17 cellular contexts compared by ENCODE assay signal in genomic region chr12:737117-737739, GRCh38. TPM values are rescaled to one million over a fixed set of nuclear protein-coding genes. Genes with fewer than 3 reads are reported as not detected.
A peak's percentile ranks its signal among the peaks of the same experiment; 100 is the strongest.
DNase-seq lines count a peak whose midpoint lies in the region; ATAC-seq and TF ChIP-seq lines count a peak whose summit lies in the region.
"Had no signal": no experiment of that assay in that cellular context is flagged by ENCODE, and none has a peak within 500 bp of the region (broad histone marks: within the 10 kb centered on the region; RNA-seq: fewer than 3 reads in every experiment).

No MANE protein-coding gene starts in this region.

- 22% methylated on average over 10 of the region's 10 CpGs for WGBS in right cardiac atrium

- H3K27me3 ChIP-seq in PC-3 (ENCODE audit: low read length) (no peaks in the 10 kb centered on the region), right cardiac atrium (ENCODE audit: control insufficient read depth, insufficient read depth) (no peaks in the 10 kb centered on the region), subcutaneous abdominal adipose tissue (ENCODE audit: control insufficient read depth in 5 of 5, insufficient read depth in 4 of 5, low read length in 5 of 5) (no peaks in the 10 kb centered on the region), brain microvascular endothelial cell (replicated peaks) (no peaks in the 10 kb centered on the region)
- no peaks in the 10 kb centered on the region for H3K27me3 ChIP-seq in CD8-positive, alpha-beta memory T cell (ENCODE audit: insufficient read depth, low read length, poor library complexity, severe bottlenecking)
- H3K27me3 ChIP-seq: MG63 had no signal

- intact Hi-C loops in PC-3 (cut with micrococcal nuclease), result no loop called here
- intact Hi-C loops in right cardiac atrium (cut with DNase I), result no loop called here

- H3K79me2 ChIP-seq in PC-3 (ENCODE audit: low read length), result no peaks in the 10 kb centered on the region

- 0 out of 2 replicates have a peak overlapping the region, but pooled peaks have one; percentile 22 for H2AFZ ChIP-seq in PC-3 (ENCODE audit: low read length)

- H3F3A ChIP-seq in PC-3 (ENCODE audit: low read length, unreplicated experiment), result no peaks in the 10 kb centered on the region

- H3K27ac ChIP-seq in PC-3 (ENCODE audit: low read length) (no peak overlapping the region), right cardiac atrium (ENCODE audit: low read length) (peak overlapping the region; percentile 37), subcutaneous abdominal adipose tissue (ENCODE audit: low read depth, low read length) (peak overlapping the region; percentile 61), brain microvascular endothelial cell (no peak overlapping the region)
- H3K27ac ChIP-seq in CD8-positive, alpha-beta memory T cell (ENCODE audit: low read depth, low read length), result no peak overlapping the region

- no peak overlapping the region for H3K4me3 ChIP-seq in PC-3 (ENCODE audit: low read length)
- peak overlapping the region; percentile 9 for H3K4me3 ChIP-seq in right cardiac atrium (ENCODE audit: low read length)
- no peak overlapping the region for H3K4me3 ChIP-seq in subcutaneous abdominal adipose tissue (ENCODE audit: low read depth in 1 of 5, low read length in 5 of 5)
- no peak overlapping the region for H3K4me3 ChIP-seq in brain microvascular endothelial cell (ENCODE audit: low read depth, low read length)
- no peak overlapping the region for H3K4me3 ChIP-seq in CD8-positive, alpha-beta memory T cell (ENCODE audit: low read length)
- H3K4me3 ChIP-seq: MG63 had no signal

- no peaks in the 10 kb centered on the region for H3K4me1 Mint-ChIP-seq in CD8-positive, alpha-beta memory T cell

- H3K9me2 ChIP-seq in PC-3 (replicated peaks; ENCODE audit: low read length), result no peaks in the 10 kb centered on the region

- peak overlapping the region in 1 of 8 donors; percentile 50 for H3K27ac Mint-ChIP-seq in CD8-positive, alpha-beta memory T cell

- H4K20me1 ChIP-seq in PC-3 (ENCODE audit: low read length), result no peaks in the 10 kb centered on the region

- no peak overlapping the region for H3K4me3 Mint-ChIP-seq in CD8-positive, alpha-beta memory T cell
- H3K4me3 Mint-ChIP-seq: CD4-positive, CD25-positive, alpha-beta regulatory T cell had no signal

- no peak overlapping the region for H3K4me2 ChIP-seq in PC-3 (ENCODE audit: low read length)

- no peaks in the 10 kb centered on the region for H3K36me3 Mint-ChIP-seq in CD8-positive, alpha-beta memory T cell
- H3K36me3 Mint-ChIP-seq: CD4-positive, CD25-positive, alpha-beta regulatory T cell had no signal

- no peak overlapping the region for H3K9ac ChIP-seq in PC-3 (ENCODE audit: low read length)
- no peak overlapping the region for H3K9ac ChIP-seq in subcutaneous abdominal adipose tissue (ENCODE audit: low read length in 5 of 5)

- ATAC-seq in PC-3, result no peak
- peak; percentile 29 for ATAC-seq in esophagus mucosa
- ATAC-seq in right cardiac atrium, result peak; percentile 86 to 91
- ATAC-seq in GM21723 (IDR thresholded peaks at IDR 0.05; ENCODE audit: unreplicated experiment), result no peak
- ATAC-seq: Panc1 had no signal

- in situ Hi-C loops in brain microvascular endothelial cell (cut with HindIII; ENCODE audit: low pct_ligation_motif_present, low sequenced_read_pairs), result no loop called here

- DNase-seq in PC-3 (no peak), right cardiac atrium (no peak), brain microvascular endothelial cell (no peak)
- no peak for DNase-seq in CD8-positive, alpha-beta memory T cell
- DNase-seq: ACHN; CD4-positive, CD25-positive, alpha-beta regulatory T cell; H7; KBM-7; MG63; NCI-H1105; NCI-H1694 treated with DMSO at 0.1 percent for 48 hours; NCI-H446; SHP77 treated with DMSO at 0.1 percent for 48 hours had no signal

- CTCF ChIA-PET in PC-3 (lab: Charles Lee), result no interaction called here
- CTCF ChIA-PET in CD8-positive, alpha-beta memory T cell (lab: Charles Lee), result interaction anchor here (0.5 to 6.4 kb wide), 2 partner anchors 14 to 1045 kb away, joined by 3 to 35 read pairs; partner anchors contain the start of gene WNK1

- H3K4me1 ChIP-seq in PC-3 (ENCODE audit: insufficient read depth, low read length), result no peaks in the 10 kb centered on the region
- H3K4me1 ChIP-seq in right cardiac atrium (ENCODE audit: control insufficient read depth, insufficient read depth, low read length), result peaks cover 1% of the 10 kb centered on the region
- peaks cover 0 to 15% (median 0%) of the 10 kb centered on the region in 5 donors for H3K4me1 ChIP-seq in subcutaneous abdominal adipose tissue (ENCODE audit: control insufficient read depth in 5 of 5, insufficient read depth in 5 of 5, low read length in 5 of 5)
- H3K4me1 ChIP-seq in CD8-positive, alpha-beta memory T cell (ENCODE audit: insufficient read depth, low read length), result no peaks in the 10 kb centered on the region

- POLR2A ChIA-PET in PC-3 (lab: Charles Lee; ENCODE audit: unreplicated experiment), result no interaction called here
- POLR2A ChIA-PET in CD8-positive, alpha-beta memory T cell (lab: Charles Lee), result no interaction called here

- no peak for TF ChIP-seq CTCF in PC-3 (conservative IDR thresholded peaks at IDR 0.05; ENCODE audit: low read depth, low read length)
- TF ChIP-seq CTCF in brain microvascular endothelial cell (IDR thresholded peaks at IDR 0.05; ENCODE audit: low read depth, low read length, missing control alignments), result no peak

- H3K9me3 ChIP-seq in PC-3 (ENCODE audit: low read length) (no peaks in the 10 kb centered on the region), right cardiac atrium (ENCODE audit: control insufficient read depth, low read length) (no peaks in the 10 kb centered on the region), subcutaneous abdominal adipose tissue (ENCODE audit: control insufficient read depth in 5 of 5, low read length in 5 of 5) (no peaks in the 10 kb centered on the region)
- H3K9me3 ChIP-seq in CD8-positive, alpha-beta memory T cell (ENCODE audit: low read length), result no peaks in the 10 kb centered on the region
- H3K9me3 ChIP-seq: MG63 had no signal

- no peaks in the 10 kb centered on the region for H3K9me3 Mint-ChIP-seq in CD8-positive, alpha-beta memory T cell
- H3K9me3 Mint-ChIP-seq: CD4-positive, CD25-positive, alpha-beta regulatory T cell had no signal

- H3K36me3 ChIP-seq in PC-3 (ENCODE audit: low read depth, low read length), result no peaks in the 10 kb centered on the region
- no peaks in the 10 kb centered on the region for H3K36me3 ChIP-seq in subcutaneous abdominal adipose tissue (ENCODE audit: control insufficient read depth in 5 of 5, insufficient read depth in 5 of 5, low read length in 5 of 5)
- no peaks in the 10 kb centered on the region for H3K36me3 ChIP-seq in brain microvascular endothelial cell (replicated peaks)
- H3K36me3 ChIP-seq in CD8-positive, alpha-beta memory T cell (ENCODE audit: insufficient read depth, low read length), result no peaks in the 10 kb centered on the region
- H3K36me3 ChIP-seq: MG63 had no signal

- BruUV-seq in PC-3 (replicated peaks; lab: Mats Ljungman, UMichigan), result no TSS peak

- no peaks in the 10 kb centered on the region for H3K27me3 Mint-ChIP-seq in CD8-positive, alpha-beta memory T cell
- H3K27me3 Mint-ChIP-seq: CD4-positive, CD25-positive, alpha-beta regulatory T cell had no signal

RNA-seq across cellular contexts. Expression of gene WNK1, which starts 15.2 kb away (rescaled TPM):
- total RNA-seq in PC-3 (2014; rRNA removed) (44.5 and 69.3 TPM in 2 replicates), esophagus mucosa (157 TPM), right cardiac atrium (100 to 1,000 TPM; 204 to 319 (median 282) TPM)
- 88.2 TPM for polyA plus RNA-seq in right cardiac atrium
- total RNA-seq in CD8-positive, alpha-beta memory T cell, result 100 to 1,000 TPM; 174 to 176 TPM
- 47.4 TPM for polyA plus RNA-seq in CD8-positive, alpha-beta memory T cell

Comparison
In these comparisons a context has a peak if more than half of its experiments do, and no peak if none do; other contexts are left out.
1. ATAC-seq: peak in esophagus mucosa (single experiment) and right cardiac atrium (2 of 2); none in PC-3 (single experiment) and GM21723 (single experiment).
2. H3K27ac ChIP-seq: peak in right cardiac atrium (single experiment) and subcutaneous abdominal adipose tissue (single experiment); none in PC-3 (single experiment), brain microvascular endothelial cell (single experiment) and CD8-positive, alpha-beta memory T cell (single experiment).